29 cellular contexts compared by ENCODE assay signal in genomic region chr6:127489248-127489647, GRCh38.
"Had no signal": no experiment of that assay in that cellular context is flagged by ENCODE, and none has a peak within 500 bp of the region (broad histone marks: within the 10 kb centered on the region; RNA-seq: fewer than 3 reads in every experiment).

No MANE protein-coding gene starts in this region.

- H3K9me3 ChIP-seq: suprapubic skin, testis, thoracic aorta, thyroid gland, tibial artery, tibial nerve, transverse colon, upper lobe of left lung, upper lobe of right lung, uterus, vagina had no signal

- H3K36me3 ChIP-seq: stomach, suprapubic skin, thoracic aorta, thyroid gland, tibial artery, transverse colon, upper lobe of left lung, upper lobe of right lung, uterus, vagina had no signal

- DNase-seq: stimulated activated CD4-positive, alpha-beta T cell treated with anti-CD3 and anti-CD28 coated beads, Interleukin-2, amount 100 ng/mL, for 48 hours; stimulated activated CD4-positive, alpha-beta T cell treated with anti-CD3 and anti-CD28 coated beads, Interleukin-4, amount 100 ng/mL, for 1 hour; stimulated activated CD4-positive, alpha-beta T cell treated with anti-CD3 and anti-CD28 coated beads, Interleukin-4, amount 100 ng/mL, for 24 hours; stimulated activated CD4-positive, alpha-beta T cell treated with anti-CD3 and anti-CD28 coated beads, Interleukin-4, amount 100 ng/mL, for 4 hours; stimulated activated CD8-positive, alpha-beta memory T cell treated with anti-CD3 and anti-CD28 coated beads, Interleukin-4, amount 100 ng/mL, for 48 hours; stimulated activated naive B cell treated with anti-CD40 and anti-IgM and Interleukin-4, amounts not matched to agents 10 μg/mL and 1 μg/mL and 100 μg/mL, for 72 hours; stimulated activated naive CD4-positive, alpha-beta T cell; stimulated activated naive CD4-positive, alpha-beta T cell treated with Interleukin-2 at 50 U/mL for 16 hours; stimulated activated naive CD8-positive, alpha-beta T cell treated with anti-CD3 and anti-CD28 coated beads, Interleukin-15, amount 100 ng/mL, for 72 hours; stimulated activated naive CD8-positive, alpha-beta T cell treated with anti-CD3 and anti-CD28 coated beads, Interleukin-15, Interleukin-2, amounts not matched to agents 100 U/mL and 50 U/mL, for 24 hours; stomach; substantia nigra; testis; thyroid gland; tibial artery; transverse colon; trophoblast cell; upper lobe of left lung; upper lobe of right lung; uterus had no signal

- H3K4me1 ChIP-seq: suprapubic skin, thyroid gland, tibial artery, vagina had no signal

- H3K4me3 Mint-ChIP-seq: stimulated activated effector memory CD8-positive, alpha-beta T cell treated with anti-CD3 and anti-CD28 coated beads, Interleukin-12 subunit alpha, Interleukin-12 subunit beta, amount 100 ng/mL, for 72 hours; stimulated activated memory B cell treated with anti-CD40 and anti-IgM and Interleukin-4, amounts not matched to agents 10 μg/mL and 1 μg/mL and 100 μg/mL, for 72 hours; stimulated activated naive B cell treated with anti-CD40 and anti-IgM and Interleukin-4, amounts not matched to agents 10 μg/mL and 1 μg/mL and 100 μg/mL, for 72 hours; stimulated activated naive CD8-positive, alpha-beta T cell treated with anti-CD3 and anti-CD28 coated beads, Interleukin-15, amount 100 ng/mL, for 72 hours; stimulated activated naive CD8-positive, alpha-beta T cell treated with anti-CD3 and anti-CD28 coated beads, Interleukin-15, Interleukin-2, amounts not matched to agents 100 ng/mL and 50 ng/mL, for 24 hours; type B pancreatic cell had no signal

- FAIRE-seq: urothelium cell line had no signal

- H3K27me3 Mint-ChIP-seq: stimulated activated memory B cell treated with anti-CD40 and anti-IgM and Interleukin-4, amounts not matched to agents 10 μg/mL and 1 μg/mL and 100 μg/mL, for 72 hours; stimulated activated naive B cell treated with anti-CD40 and anti-IgM and Interleukin-4, amounts not matched to agents 10 μg/mL and 1 μg/mL and 100 μg/mL, for 72 hours; stimulated activated naive CD8-positive, alpha-beta T cell treated with anti-CD3 and anti-CD28 coated beads, Interleukin-15, amount 100 ng/mL, for 72 hours; stimulated activated naive CD8-positive, alpha-beta T cell treated with anti-CD3 and anti-CD28 coated beads, Interleukin-15, Interleukin-2, amounts not matched to agents 100 ng/mL and 50 ng/mL, for 24 hours; type B pancreatic cell had no signal

- H3K36me3 Mint-ChIP-seq: type B pancreatic cell had no signal

- H3K27ac Mint-ChIP-seq: stimulated activated effector memory CD8-positive, alpha-beta T cell treated with anti-CD3 and anti-CD28 coated beads, Interleukin-12 subunit alpha, Interleukin-12 subunit beta, amount 100 ng/mL, for 72 hours; stimulated activated memory B cell treated with anti-CD40 and anti-IgM and Interleukin-4, amounts not matched to agents 10 μg/mL and 1 μg/mL and 100 μg/mL, for 72 hours; stimulated activated naive B cell treated with anti-CD40 and anti-IgM and Interleukin-4, amounts not matched to agents 10 μg/mL and 1 μg/mL and 100 μg/mL, for 72 hours; stimulated activated naive CD8-positive, alpha-beta T cell treated with anti-CD3 and anti-CD28 coated beads, Interleukin-15, amount 100 ng/mL, for 72 hours; stimulated activated naive CD8-positive, alpha-beta T cell treated with anti-CD3 and anti-CD28 coated beads, Interleukin-15, Interleukin-2, amounts not matched to agents 100 ng/mL and 50 ng/mL, for 24 hours; type B pancreatic cell had no signal

- H3K4me3 ChIP-seq: stomach, suprapubic skin, testis, thoracic aorta, thyroid gland, tibial artery, tibial nerve, transverse colon, upper lobe of left lung, upper lobe of right lung, uterus, vagina had no signal

- H3K9me3 Mint-ChIP-seq: stimulated activated memory B cell treated with anti-CD40 and anti-IgM and Interleukin-4, amounts not matched to agents 10 μg/mL and 1 μg/mL and 100 μg/mL, for 72 hours; stimulated activated naive CD8-positive, alpha-beta T cell treated with anti-CD3 and anti-CD28 coated beads, Interleukin-15, Interleukin-2, amounts not matched to agents 100 ng/mL and 50 ng/mL, for 24 hours; type B pancreatic cell had no signal

- H3K27ac ChIP-seq: stomach, suprapubic skin, testis, thoracic aorta, thyroid gland, tibial artery, tibial nerve, transverse colon, upper lobe of left lung, upper lobe of right lung, uterus, vagina had no signal

- H3K27me3 ChIP-seq: stomach, suprapubic skin, testis, thyroid gland, tibial artery, tibial nerve, transverse colon, upper lobe of left lung, upper lobe of right lung, uterus, vagina had no signal

- ATAC-seq: stimulated activated effector memory CD8-positive, alpha-beta T cell treated with anti-CD3 and anti-CD28 coated beads, Interleukin-12 subunit alpha, Interleukin-12 subunit beta, amount 100 ng/mL, for 72 hours; stimulated activated memory B cell treated with anti-CD40 and anti-IgM and Interleukin-4, amounts not matched to agents 10 μg/mL and 1 μg/mL and 100 μg/mL, for 72 hours; stimulated activated naive B cell treated with anti-CD40 and anti-IgM and Interleukin-4, amounts not matched to agents 10 μg/mL and 1 μg/mL and 100 μg/mL, for 72 hours; stimulated activated naive CD8-positive, alpha-beta T cell treated with anti-CD3 and anti-CD28 coated beads, Interleukin-15, amount 100 ng/mL, for 72 hours; stimulated activated naive CD8-positive, alpha-beta T cell treated with anti-CD3 and anti-CD28 coated beads, Interleukin-15, Interleukin-2, amounts not matched to agents 100 U/mL and 50 U/mL, for 24 hours; upper lobe of right lung had no signal
